In genomic region chr1:94634977-94635416, GRCh38 we compare ENCODE assay signal across 1 cellular context.
TF ChIP-seq lines count a peak whose summit lies in the region.

No MANE protein-coding gene starts in this region.

TF ChIP-seq in HCT116, 20 proteins besides CTCF, POLR2A, EP300 and RAD21 (continued from another document):
- TF ChIP-seq EZH2 (IDR thresholded peaks at IDR 0.05) (no peak), FOSL1 (IDR thresholded peaks at IDR 0.05; ENCODE audit: low read depth) (no peak)
